20 cellular contexts compared by ENCODE assay signal in the genomic region with DNA sequence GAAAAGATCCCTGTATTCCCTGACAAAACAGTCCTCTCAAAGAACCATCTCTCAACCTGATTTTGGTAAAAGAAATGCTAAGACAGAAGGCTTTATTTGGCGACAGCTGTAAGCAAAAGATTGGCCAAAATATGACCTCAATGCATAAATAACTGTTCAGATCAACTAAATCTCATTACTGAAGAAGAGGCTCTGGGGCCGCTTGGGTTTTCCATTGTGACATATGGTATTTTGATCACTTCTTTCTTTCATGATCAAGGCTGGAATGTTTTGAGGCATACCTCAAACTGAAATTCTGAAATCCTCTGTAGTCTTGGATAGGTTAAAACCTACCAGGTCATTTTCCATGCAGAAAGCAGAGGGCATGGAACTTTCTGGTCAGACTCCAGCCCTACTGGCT.
"Had no signal": no experiment of that assay in that cellular context is flagged by ENCODE, and none has a peak within 500 bp of the region (broad histone marks: within the 10 kb centered on the region; RNA-seq: fewer than 3 reads in every experiment).

No MANE protein-coding gene starts in this region.

- H3K4me1 ChIP-seq: colonic mucosa, left lung, neural progenitor cell, parathyroid adenoma, vagina had no signal

- H3K4me1 Mint-ChIP-seq: activated B cell treated with CpG ODN at 0.5 μM for 24 hours, naive B cell had no signal

- H3K27me3 ChIP-seq: adrenal gland, cardiac muscle cell, colonic mucosa, hepatocyte, left lung, neural progenitor cell, tibial nerve, vagina had no signal

- H3K36me3 ChIP-seq: adrenal gland, colonic mucosa, left lung, neural progenitor cell, tibial nerve, vagina had no signal

- H3K27ac Mint-ChIP-seq: activated B cell treated with CpG ODN at 0.5 μM for 24 hours; activated naive CD4-positive, alpha-beta T cell treated with anti-CD3 and anti-CD28 coated beads for 36 hours; naive B cell; neural progenitor cell had no signal

- DNase-seq: activated B cell treated with CpG ODN at 0.5 μM for 24 hours; activated CD4-positive, alpha-beta T cell treated with anti-CD3 and anti-CD28 coated beads, Interleukin-2, amount 50 U/mL, for 1 hour; activated naive CD4-positive, alpha-beta T cell treated with anti-CD3 and anti-CD28 coated beads for 36 hours; adrenal gland; colonic mucosa; left lung; mammary epithelial cell; naive B cell; retina; stimulated activated CD4-positive, alpha-beta T cell treated with anti-CD3 and anti-CD28 coated beads, Interleukin-12 subunit alpha, Interleukin-12 subunit beta, amount 100 ng/mL, for 4 hours; stimulated activated CD4-positive, alpha-beta T cell treated with anti-CD3 and anti-CD28 coated beads, Interleukin-2, amount 100 ng/mL, for 24 hours; SW 1271 had no signal

- H3K4me3 Mint-ChIP-seq: activated B cell treated with CpG ODN at 0.5 μM for 24 hours; activated naive CD4-positive, alpha-beta T cell treated with anti-CD3 and anti-CD28 coated beads for 36 hours; naive B cell; neural progenitor cell had no signal

- FAIRE-seq: keratinocyte, TTC549 had no signal

- H3K27me3 Mint-ChIP-seq: activated B cell treated with CpG ODN at 0.5 μM for 24 hours, naive B cell had no signal

- H3K27ac ChIP-seq: adrenal gland, cardiac muscle cell, colonic mucosa, hepatocyte, left lung, neural progenitor cell, parathyroid adenoma, vagina had no signal

- H3K4me3 ChIP-seq: adrenal gland, cardiac muscle cell, colonic mucosa, hepatocyte, left lung, neural progenitor cell, tibial nerve, vagina had no signal

- H3K9me3 ChIP-seq: adrenal gland, colonic mucosa, tibial nerve, vagina had no signal
